1 cellular context compared by ENCODE assay signal in the genomic region with DNA sequence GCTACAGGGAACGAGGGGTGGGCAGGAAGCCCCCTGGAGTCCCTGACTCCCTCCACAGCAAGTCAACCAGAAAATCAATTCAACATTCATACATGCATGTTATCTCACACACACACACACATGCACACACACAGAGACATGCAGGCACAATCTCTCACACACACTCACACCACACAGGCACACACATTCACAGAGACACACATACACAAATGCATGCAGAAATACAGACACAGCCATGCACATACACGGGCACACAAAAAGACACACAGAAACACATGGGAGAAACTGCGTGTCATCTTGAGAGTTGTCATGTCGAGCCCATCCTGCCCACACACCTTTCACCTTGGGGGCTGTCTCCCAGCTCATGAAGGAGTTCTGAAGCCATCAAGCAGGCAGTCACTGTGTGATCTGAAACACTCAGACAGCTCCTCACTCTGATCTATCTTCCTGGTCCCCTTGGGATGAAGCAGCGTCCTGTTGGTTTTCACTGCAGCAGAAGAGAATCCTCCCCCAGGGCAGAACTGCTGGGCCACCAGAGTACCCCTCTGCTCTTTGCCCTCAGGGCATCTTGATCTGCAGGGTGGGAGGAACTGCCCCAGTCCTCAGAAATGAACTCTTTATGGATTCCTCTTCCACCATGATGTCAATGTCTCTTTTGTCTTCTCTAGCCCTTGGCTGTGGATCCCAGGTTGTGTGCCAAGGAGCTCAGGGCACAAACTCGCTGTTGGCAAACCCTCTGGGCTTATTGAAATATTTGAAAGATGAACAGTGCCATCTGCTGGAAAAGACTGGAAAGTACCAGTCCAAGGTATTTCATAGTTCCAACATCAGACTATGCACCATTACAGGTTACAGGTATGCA.
TF ChIP-seq lines count a peak whose summit lies in the region.

No MANE protein-coding gene starts in this region.

TF ChIP-seq in H1, 55 proteins besides CTCF, POLR2A, EP300 and RAD21:
- TF ChIP-seq POU5F1 (IDR thresholded peaks at IDR 0.05; ENCODE audit: low read depth, low read length) (no peak), JUND (IDR thresholded peaks at IDR 0.05; ENCODE audit: low read length) (no peak)
